ENCODE assay signal across 1 cellular context in the genomic region with DNA sequence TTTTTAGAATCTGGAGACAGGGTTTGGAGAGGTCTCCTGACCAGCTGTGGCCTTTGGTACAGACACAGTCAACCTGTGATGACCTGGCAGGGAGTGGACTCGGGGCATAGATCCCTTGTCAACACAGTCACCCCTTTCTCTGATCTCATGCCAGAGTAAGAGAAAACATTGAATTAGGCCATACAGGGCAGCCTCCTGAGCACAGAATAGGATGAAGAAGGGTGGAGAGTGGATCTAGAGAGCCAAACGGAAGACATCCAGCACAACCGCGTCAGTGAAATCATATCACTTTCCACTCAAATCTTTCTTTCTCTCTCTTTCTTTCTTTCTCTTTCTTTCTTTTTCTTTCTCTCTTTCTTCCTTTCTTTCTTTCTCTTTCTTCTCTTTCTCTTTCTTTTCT.
A peak's percentile ranks its signal among the peaks of the same experiment; 100 is the strongest.
TF ChIP-seq lines count a peak whose summit lies in the region.

No MANE protein-coding gene starts in this region.

TF ChIP-seq in HepG2, 621 proteins besides CTCF, POLR2A, EP300 and RAD21 (continued from another document):
- TF ChIP-seq SAP130 (CRISPR knock-in tag; IDR thresholded peaks at IDR 0.05; ENCODE audit: low read depth): peak; percentile 30; the same call in 1 of the 2 replicates
- no peak for TF ChIP-seq ZFX (CRISPR knock-in tag; IDR thresholded peaks at IDR 0.05; ENCODE audit: low read depth)
- TF ChIP-seq, protein P1, sequence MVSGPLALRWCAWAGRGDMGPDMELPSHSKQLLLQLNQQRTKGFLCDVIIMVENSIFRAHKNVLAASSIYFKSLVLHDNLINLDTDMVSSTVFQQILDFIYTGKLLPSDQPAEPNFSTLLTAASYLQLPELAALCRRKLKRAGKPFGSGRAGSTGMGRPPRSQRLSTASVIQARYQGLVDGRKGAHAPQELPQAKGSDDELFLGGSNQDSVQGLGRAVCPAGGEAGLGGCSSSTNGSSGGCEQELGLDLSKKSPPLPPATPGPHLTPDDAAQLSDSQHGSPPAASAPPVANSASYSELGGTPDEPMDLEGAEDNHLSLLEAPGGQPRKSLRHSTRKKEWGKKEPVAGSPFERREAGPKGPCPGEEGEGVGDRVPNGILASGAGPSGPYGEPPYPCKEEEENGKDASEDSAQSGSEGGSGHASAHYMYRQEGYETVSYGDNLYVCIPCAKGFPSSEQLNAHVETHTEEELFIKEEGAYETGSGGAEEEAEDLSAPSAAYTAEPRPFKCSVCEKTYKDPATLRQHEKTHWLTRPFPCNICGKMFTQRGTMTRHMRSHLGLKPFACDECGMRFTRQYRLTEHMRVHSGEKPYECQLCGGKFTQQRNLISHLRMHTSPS (CRISPR knock-in tag; IDR thresholded peaks at IDR 0.05; ENCODE audit: low read depth): peak; percentile 36; the same call in 1 of the 2 replicates
- TF ChIP-seq U2AF2 (IDR thresholded peaks at IDR 0.05; ENCODE audit: low read depth, low read length): 0 out of 2 replicates have a peak, but pooled peaks have one; percentile 79
- no peak for TF ChIP-seq DPF2 (CRISPR knock-in tag; IDR thresholded peaks at IDR 0.05; ENCODE audit: borderline replicate concordance, low read depth)
- no peak for TF ChIP-seq FOXA1 (IDR thresholded peaks at IDR 0.05)
- TF ChIP-seq FOXA1 (CRISPR knock-in tag; IDR thresholded peaks at IDR 0.05): 0 out of 2 replicates have a peak, but pooled peaks have one; percentile 10
- TF ChIP-seq HDAC2 (CRISPR knock-in tag; IDR thresholded peaks at IDR 0.05): no peak
- TF ChIP-seq, protein P2, sequence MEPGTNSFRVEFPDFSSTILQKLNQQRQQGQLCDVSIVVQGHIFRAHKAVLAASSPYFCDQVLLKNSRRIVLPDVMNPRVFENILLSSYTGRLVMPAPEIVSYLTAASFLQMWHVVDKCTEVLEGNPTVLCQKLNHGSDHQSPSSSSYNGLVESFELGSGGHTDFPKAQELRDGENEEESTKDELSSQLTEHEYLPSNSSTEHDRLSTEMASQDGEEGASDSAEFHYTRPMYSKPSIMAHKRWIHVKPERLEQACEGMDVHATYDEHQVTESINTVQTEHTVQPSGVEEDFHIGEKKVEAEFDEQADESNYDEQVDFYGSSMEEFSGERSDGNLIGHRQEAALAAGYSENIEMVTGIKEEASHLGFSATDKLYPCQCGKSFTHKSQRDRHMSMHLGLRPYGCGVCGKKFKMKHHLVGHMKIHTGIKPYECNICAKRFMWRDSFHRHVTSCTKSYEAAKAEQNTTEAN (CRISPR knock-in tag; conservative IDR thresholded peaks at IDR 0.05): no peak
- TF ChIP-seq RXRA (CRISPR knock-in tag; IDR thresholded peaks at IDR 0.05): peak; percentile 38; the same call in 1 of the 2 replicates
- TF ChIP-seq HDAC1 (CRISPR knock-in tag; IDR thresholded peaks at IDR 0.05): 0 out of 2 replicates have a peak, but pooled peaks have one; percentile 33
- TF ChIP-seq, protein P3, sequence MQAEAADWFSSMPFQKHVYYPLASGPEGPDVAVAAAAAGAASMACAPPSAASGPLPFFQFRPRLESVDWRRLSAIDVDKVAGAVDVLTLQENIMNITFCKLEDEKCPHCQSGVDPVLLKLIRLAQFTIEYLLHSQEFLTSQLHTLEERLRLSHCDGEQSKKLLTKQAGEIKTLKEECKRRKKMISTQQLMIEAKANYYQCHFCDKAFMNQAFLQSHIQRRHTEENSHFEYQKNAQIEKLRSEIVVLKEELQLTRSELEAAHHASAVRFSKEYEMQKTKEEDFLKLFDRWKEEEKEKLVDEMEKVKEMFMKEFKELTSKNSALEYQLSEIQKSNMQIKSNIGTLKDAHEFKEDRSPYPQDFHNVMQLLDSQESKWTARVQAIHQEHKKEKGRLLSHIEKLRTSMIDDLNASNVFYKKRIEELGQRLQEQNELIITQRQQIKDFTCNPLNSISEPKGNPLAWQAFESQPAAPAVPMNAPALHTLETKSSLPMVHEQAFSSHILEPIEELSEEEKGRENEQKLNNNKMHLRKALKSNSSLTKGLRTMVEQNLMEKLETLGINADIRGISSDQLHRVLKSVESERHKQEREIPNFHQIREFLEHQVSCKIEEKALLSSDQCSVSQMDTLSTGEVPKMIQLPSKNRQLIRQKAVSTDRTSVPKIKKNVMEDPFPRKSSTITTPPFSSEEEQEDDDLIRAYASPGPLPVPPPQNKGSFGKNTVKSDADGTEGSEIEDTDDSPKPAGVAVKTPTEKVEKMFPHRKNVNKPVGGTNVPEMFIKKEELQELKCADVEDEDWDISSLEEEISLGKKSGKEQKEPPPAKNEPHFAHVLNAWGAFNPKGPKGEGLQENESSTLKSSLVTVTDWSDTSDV (CRISPR knock-in tag; IDR thresholded peaks at IDR 0.05): no peak
- no peak for TF ChIP-seq ZNF234 (CRISPR knock-in tag; conservative IDR thresholded peaks at IDR 0.05)
- TF ChIP-seq ZNF816 (CRISPR knock-in tag; IDR thresholded peaks at IDR 0.05; ENCODE audit: borderline replicate concordance): no peak
- TF ChIP-seq ZNF329 (CRISPR knock-in tag; IDR thresholded peaks at IDR 0.05; ENCODE audit: low read depth): no peak
- TF ChIP-seq SOX5 (CRISPR knock-in tag; IDR thresholded peaks at IDR 0.05; ENCODE audit: borderline replicate concordance): 0 out of 2 replicates have a peak, but pooled peaks have one; percentile 22
- TF ChIP-seq ZNF83 (CRISPR knock-in tag; IDR thresholded peaks at IDR 0.05; ENCODE audit: borderline replicate concordance): no peak
- no peak for TF ChIP-seq ZNF569 (CRISPR knock-in tag; IDR thresholded peaks at IDR 0.05; ENCODE audit: borderline replicate concordance)
- no peak for TF ChIP-seq ZNF616 (CRISPR knock-in tag; IDR thresholded peaks at IDR 0.05; ENCODE audit: low read depth)
- no peak for TF ChIP-seq ZNF34 (CRISPR knock-in tag; IDR thresholded peaks at IDR 0.05; ENCODE audit: borderline replicate concordance)
- TF ChIP-seq, protein P4, sequence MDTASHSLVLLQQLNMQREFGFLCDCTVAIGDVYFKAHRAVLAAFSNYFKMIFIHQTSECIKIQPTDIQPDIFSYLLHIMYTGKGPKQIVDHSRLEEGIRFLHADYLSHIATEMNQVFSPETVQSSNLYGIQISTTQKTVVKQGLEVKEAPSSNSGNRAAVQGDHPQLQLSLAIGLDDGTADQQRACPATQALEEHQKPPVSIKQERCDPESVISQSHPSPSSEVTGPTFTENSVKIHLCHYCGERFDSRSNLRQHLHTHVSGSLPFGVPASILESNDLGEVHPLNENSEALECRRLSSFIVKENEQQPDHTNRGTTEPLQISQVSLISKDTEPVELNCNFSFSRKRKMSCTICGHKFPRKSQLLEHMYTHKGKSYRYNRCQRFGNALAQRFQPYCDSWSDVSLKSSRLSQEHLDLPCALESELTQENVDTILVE (CRISPR knock-in tag; IDR thresholded peaks at IDR 0.05): no peak
- TF ChIP-seq, protein P5, sequence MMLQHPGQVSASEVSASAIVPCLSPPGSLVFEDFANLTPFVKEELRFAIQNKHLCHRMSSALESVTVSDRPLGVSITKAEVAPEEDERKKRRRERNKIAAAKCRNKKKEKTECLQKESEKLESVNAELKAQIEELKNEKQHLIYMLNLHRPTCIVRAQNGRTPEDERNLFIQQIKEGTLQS (CRISPR knock-in tag; IDR thresholded peaks at IDR 0.05): no peak
- TF ChIP-seq HMG20A (CRISPR knock-in tag; IDR thresholded peaks at IDR 0.05; ENCODE audit: borderline replicate concordance): peak; percentile 73; the same call in 1 of the 2 replicates
- TF ChIP-seq NR2F1 (CRISPR knock-in tag; IDR thresholded peaks at IDR 0.05): peak in 1 of 2 experiments; percentile 55; a peak in 1 of 4 replicates
- TF ChIP-seq SYNCRIP (IDR thresholded peaks at IDR 0.05; ENCODE audit: insufficient read depth, low read depth, low read length): no peak
- no peak for TF ChIP-seq FOXP1 (IDR thresholded peaks at IDR 0.05)
- no peak for TF ChIP-seq FOXP1 (CRISPR knock-in tag; IDR thresholded peaks at IDR 0.05)
- TF ChIP-seq, protein P6, sequence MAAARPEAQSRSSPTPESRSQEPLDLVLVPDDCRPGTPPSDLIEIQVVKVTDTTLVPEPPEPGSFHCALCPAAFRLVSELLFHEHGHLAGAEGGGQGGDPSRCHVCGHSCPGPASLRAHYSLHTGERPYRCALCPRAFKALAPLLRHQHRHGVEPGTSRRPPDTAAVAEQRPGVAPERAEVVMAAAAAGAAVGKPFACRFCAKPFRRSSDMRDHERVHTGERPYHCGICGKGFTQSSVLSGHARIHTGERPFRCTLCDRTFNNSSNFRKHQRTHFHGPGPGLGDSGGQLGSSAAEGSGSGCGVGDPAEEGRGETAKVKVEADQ (CRISPR knock-in tag; IDR thresholded peaks at IDR 0.05; ENCODE audit: borderline replicate concordance): no peak
- TF ChIP-seq SALL1 (CRISPR knock-in tag; IDR thresholded peaks at IDR 0.05): peak; percentile 34
- no peak for TF ChIP-seq ZNF331 (CRISPR knock-in tag; IDR thresholded peaks at IDR 0.05)
- peak; percentile 68 for TF ChIP-seq FOXA3 (CRISPR knock-in tag; IDR thresholded peaks at IDR 0.05)
- TF ChIP-seq MED1 (CRISPR knock-in tag; IDR thresholded peaks at IDR 0.05): no peak
- peak; percentile 40; the same call in 1 of the 2 replicates for TF ChIP-seq HNF4A (CRISPR knock-in tag; IDR thresholded peaks at IDR 0.05)
- no peak for TF ChIP-seq ZNF337 (CRISPR knock-in tag; IDR thresholded peaks at IDR 0.05; ENCODE audit: borderline replicate concordance, low read depth)
- TF ChIP-seq ESRRA (CRISPR knock-in tag; IDR thresholded peaks at IDR 0.05; ENCODE audit: low read depth): no peak
- TF ChIP-seq, protein P7, sequence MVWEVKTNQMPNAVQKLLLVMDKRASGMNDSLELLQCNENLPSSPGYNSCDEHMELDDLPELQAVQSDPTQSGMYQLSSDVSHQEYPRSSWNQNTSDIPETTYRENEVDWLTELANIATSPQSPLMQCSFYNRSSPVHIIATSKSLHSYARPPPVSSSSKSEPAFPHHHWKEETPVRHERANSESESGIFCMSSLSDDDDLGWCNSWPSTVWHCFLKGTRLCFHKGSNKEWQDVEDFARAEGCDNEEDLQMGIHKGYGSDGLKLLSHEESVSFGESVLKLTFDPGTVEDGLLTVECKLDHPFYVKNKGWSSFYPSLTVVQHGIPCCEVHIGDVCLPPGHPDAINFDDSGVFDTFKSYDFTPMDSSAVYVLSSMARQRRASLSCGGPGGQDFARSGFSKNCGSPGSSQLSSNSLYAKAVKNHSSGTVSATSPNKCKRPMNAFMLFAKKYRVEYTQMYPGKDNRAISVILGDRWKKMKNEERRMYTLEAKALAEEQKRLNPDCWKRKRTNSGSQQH (CRISPR knock-in tag; IDR thresholded peaks at IDR 0.05; ENCODE audit: low read depth): no peak
- no peak for TF ChIP-seq ZNF615 (CRISPR knock-in tag; IDR thresholded peaks at IDR 0.05; ENCODE audit: borderline replicate concordance)
- no peak for TF ChIP-seq LCORL (IDR thresholded peaks at IDR 0.05)
- TF ChIP-seq LCORL (CRISPR knock-in tag; IDR thresholded peaks at IDR 0.05): peak; percentile 48; the same call in 1 of the 2 replicates
